ENCODE assay signal across 1 cellular context in genomic region chr12:26264215-26264838, GRCh38.
TF ChIP-seq lines count a peak whose summit lies in the region.

No MANE protein-coding gene starts in this region.

TF ChIP-seq in SK-N-SH treated with all-trans-retinoic acid at 6 μM for 48 hours, 23 proteins besides CTCF, POLR2A, EP300 and RAD21 (continued from another document):
- TF ChIP-seq TSHZ2 (CRISPR knock-in tag; IDR thresholded peaks at IDR 0.05), result no peak
- TF ChIP-seq ZNF8 (CRISPR knock-in tag; IDR thresholded peaks at IDR 0.05), result no peak
- no peak for TF ChIP-seq BACH2 (CRISPR knock-in tag; IDR thresholded peaks at IDR 0.05; ENCODE audit: borderline replicate concordance)
